In genomic region chr20:17571153-17571527, GRCh38 we compare ENCODE assay signal across 8 cellular contexts. TPM values are rescaled to one million over a fixed set of nuclear protein-coding genes. Genes with fewer than 3 reads are reported as not detected.
DNase-seq lines count a peak whose midpoint lies in the region; ATAC-seq, FAIRE-seq and TF ChIP-seq lines count a peak whose summit lies in the region.

No MANE protein-coding gene starts in this region.

- H3K9me3 Mint-ChIP-seq in naive thymus-derived CD4-positive, alpha-beta T cell = peaks cover 0 to 2% (median 0%) of the 10 kb centered on the region in 11 donors

- DNase-seq in MG63 = no peak
- DNase-seq in colonic mucosa = no peak
- DNase-seq in naive thymus-derived CD4-positive, alpha-beta T cell = peak in 3 of 9 donors; percentile 3 to 10 (median 8)
- DNase-seq in A172 (ENCODE audit: low spot score) = no peak
- DNase-seq in urothelium cell line (ENCODE audit: low spot score) = no peak

- H3K36me3 ChIP-seq in MG63 (peaks cover 9% of the 10 kb centered on the region), colonic mucosa (no peaks in the 10 kb centered on the region)
- H3K36me3 ChIP-seq in naive thymus-derived CD4-positive, alpha-beta T cell (ENCODE audit: control insufficient read depth in 2 of 3, insufficient read depth in 3 of 3, low read length in 3 of 3) = peaks cover 0 to 10% (median 0%) of the 10 kb centered on the region in 3 experiments

- no peak for TF ChIP-seq CTCF in colonic mucosa (IDR thresholded peaks at IDR 0.05)

- H3K4me3 Mint-ChIP-seq in naive thymus-derived CD4-positive, alpha-beta T cell = peak overlapping the region; percentile 82 to 97 (median 95)

- FAIRE-seq in urothelium cell line (lab: Jason Lieb, UNC) = no peak

- peak overlapping the region; percentile 71 for H3K4me3 ChIP-seq in MG63
- peak overlapping the region; percentile 98 for H3K4me3 ChIP-seq in colonic mucosa
- H3K4me3 ChIP-seq in naive thymus-derived CD4-positive, alpha-beta T cell (ENCODE audit: low read length) = peak overlapping the region; percentile 94

- peaks cover 9% of the 10 kb centered on the region for H3K4me1 ChIP-seq in colonic mucosa
- peaks cover 5 to 11% of the 10 kb centered on the region in 2 donors for H3K4me1 ChIP-seq in naive thymus-derived CD4-positive, alpha-beta T cell (ENCODE audit: control insufficient read depth in 2 of 2, insufficient read depth in 2 of 2, low read length in 2 of 2)

- H3K4me1 Mint-ChIP-seq in naive thymus-derived CD4-positive, alpha-beta T cell = peaks cover 17 to 54% (median 37%) of the 10 kb centered on the region in 7 donors

- H3K36me3 Mint-ChIP-seq in naive thymus-derived CD4-positive, alpha-beta T cell = peaks cover 0 to 4% (median 3%) of the 10 kb centered on the region in 5 donors

- no peaks in the 10 kb centered on the region for H3K9me3 ChIP-seq in MG63
- H3K9me3 ChIP-seq in colonic mucosa = no peaks in the 10 kb centered on the region
- no peaks in the 10 kb centered on the region for H3K9me3 ChIP-seq in naive thymus-derived CD4-positive, alpha-beta T cell (ENCODE audit: control insufficient read depth in 2 of 3, low read length in 3 of 3)

- POLR2A ChIA-PET in naive thymus-derived CD4-positive, alpha-beta T cell (lab: Charles Lee) = interaction anchor here (1.0 to 3.1 kb wide), 9 partner anchors 8 to 111 kb away, joined by 3 to 31 read pairs (median 3); no protein-coding TSS in a partner anchor

- peak overlapping the region; percentile 99 for H3K27ac ChIP-seq in colonic mucosa
- H3K27ac ChIP-seq in naive thymus-derived CD4-positive, alpha-beta T cell (ENCODE audit: low read depth, low read length) = peak overlapping the region; percentile 85

- intact Hi-C loops in colonic mucosa (cut with DNase I) = loop anchor here (5.0 kb wide), 1 partner anchor 41 kb away; no protein-coding TSS in a partner anchor
- intact Hi-C loops in naive thymus-derived CD4-positive, alpha-beta T cell (cut with micrococcal nuclease) = loop anchor here (2.0 to 10.0 kb wide), 7 partner anchors 22 to 998 kb away; partner anchors contain the start of genes KAT14 (in 1 of the 2), KIF16B (in 1 of the 2), PET117 (in 1 of the 2) and SMIM26 (in 1 of the 2)

- peak; percentile 38 for ATAC-seq in GM18868 (IDR thresholded peaks at IDR 0.05; ENCODE audit: unreplicated experiment)
- ATAC-seq in naive thymus-derived CD4-positive, alpha-beta T cell = no peak
- ATAC-seq in HG03442 (IDR thresholded peaks at IDR 0.05; ENCODE audit: unreplicated experiment) = no peak
- ATAC-seq in HG02759 (IDR thresholded peaks at IDR 0.05; ENCODE audit: unreplicated experiment) = no peak

- H3K27me3 Mint-ChIP-seq in naive thymus-derived CD4-positive, alpha-beta T cell = peaks cover 0 to 8% (median 0%) of the 10 kb centered on the region in 5 donors

- H3K9ac ChIP-seq in colonic mucosa (ENCODE audit: low read depth in 2 of 2, low read length in 2 of 2) = peak overlapping the region; percentile 93 to 100

- CTCF ChIA-PET in naive thymus-derived CD4-positive, alpha-beta T cell (lab: Charles Lee) = interaction anchor here (0.6 to 2.7 kb wide), 5 partner anchors 31 to 936 kb away, joined by 3 to 11 read pairs (median 4); partner anchors contain the start of gene RRBP1

- H3K27ac Mint-ChIP-seq in naive thymus-derived CD4-positive, alpha-beta T cell = peak overlapping the region; percentile 77 to 91 (median 87)

- H3K27me3 ChIP-seq in MG63 = no peaks in the 10 kb centered on the region
- H3K27me3 ChIP-seq in colonic mucosa = no peaks in the 10 kb centered on the region
- H3K27me3 ChIP-seq in naive thymus-derived CD4-positive, alpha-beta T cell (ENCODE audit: control insufficient read depth in 2 of 2, insufficient read depth in 2 of 2, low read length in 2 of 2) = no peaks in the 10 kb centered on the region

RNA-seq across cellular contexts. Expression of gene DSTN, which starts 1.3 kb away (rescaled TPM):
- total RNA-seq in MG63 (2014; rRNA removed; shearing (Covaris generic); ENCODE audit: low replicate concordance) = 310 and 627 TPM in 2 replicates
- 100 to 1,000 TPM; 247 to 437 TPM for total RNA-seq in colonic mucosa
- 10 to 100 TPM; 28.7 to 63.6 (median 33.9) TPM for total RNA-seq in naive thymus-derived CD4-positive, alpha-beta T cell
- polyA plus RNA-seq in naive thymus-derived CD4-positive, alpha-beta T cell = 100 to 1,000 TPM in 1 of 2 donors, 10 to 100 TPM in 1; 80.7 to 113 TPM
- total RNA-seq in A172 (2014; rRNA removed; shearing (Covaris generic)) = 445 and 560 TPM in 2 replicates

RNA-seq across cellular contexts. Expression of gene BFSP1, which starts 40.0 kb away (rescaled TPM):
- total RNA-seq in MG63 (2014; rRNA removed; shearing (Covaris generic); ENCODE audit: low replicate concordance) = 0.99 and 2.3 TPM in 2 replicates
- total RNA-seq in colonic mucosa = under 1 TPM; 0.50 to 0.59 TPM
- 1 to 10 TPM in 1 of 5 experiments, under 1 TPM in 1, not detected in 3; 0.42 to 3.4 TPM for total RNA-seq in naive thymus-derived CD4-positive, alpha-beta T cell
- polyA plus RNA-seq in naive thymus-derived CD4-positive, alpha-beta T cell = not detected
- 8.3 and 9.7 TPM in 2 replicates for total RNA-seq in A172 (2014; rRNA removed; shearing (Covaris generic))
